In genomic region chr22:38317995-38318715, GRCh38 we compare ENCODE assay signal across 8 cellular contexts. TPM values are rescaled to one million over a fixed set of nuclear protein-coding genes. Genes with fewer than 3 reads are reported as not detected.
A peak's percentile ranks its signal among the peaks of the same experiment; 100 is the strongest.
DNase-seq lines count a peak whose midpoint lies in the region; ATAC-seq and TF ChIP-seq lines count a peak whose summit lies in the region.

No MANE protein-coding gene starts in this region.

- H3K9me3 Mint-ChIP-seq in stimulated activated naive CD8-positive, alpha-beta T cell treated with anti-CD3 and anti-CD28 coated beads, Interleukin-15, amount 100 ng/mL, for 72 hours, result no peaks in the 10 kb centered on the region

- peak overlapping the region; percentile 84 to 86 for H3K4me3 Mint-ChIP-seq in stimulated activated naive CD8-positive, alpha-beta T cell treated with anti-CD3 and anti-CD28 coated beads, Interleukin-15, amount 100 ng/mL, for 72 hours

- H3K27me3 Mint-ChIP-seq in stimulated activated naive CD8-positive, alpha-beta T cell treated with anti-CD3 and anti-CD28 coated beads, Interleukin-15, amount 100 ng/mL, for 72 hours, result no peaks in the 10 kb centered on the region

- peak overlapping the region; percentile 55 for H3K4me3 ChIP-seq in H7 (ENCODE audit: insufficient read depth, low read depth, low read length)

- H3K27me3 ChIP-seq in H7 (ENCODE audit: control insufficient read depth, insufficient read depth, low read length), result no peaks in the 10 kb centered on the region

- H3K27ac Mint-ChIP-seq in stimulated activated naive CD8-positive, alpha-beta T cell treated with anti-CD3 and anti-CD28 coated beads, Interleukin-15, amount 100 ng/mL, for 72 hours, result peak overlapping the region; percentile 90 to 93

- ATAC-seq in stimulated activated naive CD8-positive, alpha-beta T cell treated with anti-CD3 and anti-CD28 coated beads, Interleukin-15, amount 100 ng/mL, for 72 hours, result no peak
- ATAC-seq in GM21737 (IDR thresholded peaks at IDR 0.05; ENCODE audit: unreplicated experiment) (no peak), HG03159 (IDR thresholded peaks at IDR 0.05; ENCODE audit: unreplicated experiment) (no peak)

- peak; percentile 95 for DNase-seq in AG08395 (ENCODE audit: low spot score)
- no peak for DNase-seq in H7
- peak; percentile 65 for DNase-seq in cerebellar cortex (ENCODE audit: low spot score)
- peak; percentile 95 for DNase-seq in kidney tubule cell (ENCODE audit: low spot score)
- no peak for DNase-seq in stimulated activated naive CD8-positive, alpha-beta T cell treated with anti-CD3 and anti-CD28 coated beads, Interleukin-15, amount 100 ng/mL, for 72 hours

- peaks cover 45% of the 10 kb centered on the region for H3K4me1 Mint-ChIP-seq in stimulated activated naive CD8-positive, alpha-beta T cell treated with anti-CD3 and anti-CD28 coated beads, Interleukin-15, amount 100 ng/mL, for 72 hours

- H3K36me3 ChIP-seq in H7 (replicated peaks; ENCODE audit: control insufficient read depth, insufficient read depth, low read length), result peaks cover 10% of the 10 kb centered on the region

TF ChIP-seq in PFSK-1, 5 proteins besides CTCF, POLR2A, EP300 and RAD21:
- TF ChIP-seq FOXP2 (optimal IDR thresholded peaks at IDR 0.05; ENCODE audit: borderline replicate concordance, extremely low read depth, extremely low read length, insufficient read depth), result no peak
- 0 out of 4 replicates have a peak, but pooled peaks of 1 of the 2 experiments have one; percentile 46 for TF ChIP-seq REST (IDR thresholded peaks at IDR 0.05; ENCODE audit: insufficient read depth in 1 of 2, low read depth in 2 of 2, low read length in 2 of 2)
- peak; percentile 42; the same call in 1 of the 2 replicates for TF ChIP-seq POLR2AphosphoS5 (IDR thresholded peaks at IDR 0.05; ENCODE audit: low read depth, low read length)
- TF ChIP-seq SIN3A (IDR thresholded peaks at IDR 0.05; ENCODE audit: borderline replicate concordance, insufficient read depth, low read length), result peak; percentile 90; the same call in 1 of the 2 replicates
- peak; percentile 53; the same call in 1 of the 2 replicates for TF ChIP-seq TAF1 (IDR thresholded peaks at IDR 0.05; ENCODE audit: borderline replicate concordance, insufficient read depth, low read length)

RNA-seq across cellular contexts. Expression of gene CSNK1E, which starts 0.9 kb away (rescaled TPM):
- 307 and 335 TPM in 2 replicates for total RNA-seq in H7 (2014; rRNA removed; shearing (Covaris generic))
- 238 TPM for polyA plus RNA-seq in PFSK-1 (2012; ENCODE audit: insufficient read length, low read depth)

RNA-seq across cellular contexts. Expression of gene TMEM184B, which starts 45.3 kb away (rescaled TPM):
- 44.5 and 46.9 TPM in 2 replicates for total RNA-seq in H7 (2014; rRNA removed; shearing (Covaris generic))
- 70.6 TPM for polyA plus RNA-seq in PFSK-1 (2012; ENCODE audit: insufficient read length, low read depth)

Comparison
In these comparisons a context has a peak if more than half of its experiments do, and no peak if none do; other contexts are left out.
1. DNase-seq: peak in AG08395 (single experiment), cerebellar cortex (single experiment) and kidney tubule cell (single experiment); none in H7 (single experiment) and stimulated activated naive CD8-positive, alpha-beta T cell treated with anti-CD3 and anti-CD28 coated beads, Interleukin-15, amount 100 ng/mL, for 72 hours (0 of 2).